19 cellular contexts compared by ENCODE assay signal in genomic region chr1:161162806-161163205, GRCh38. TPM values are rescaled to one million over a fixed set of nuclear protein-coding genes. Genes with fewer than 3 reads are reported as not detected.
DNase-seq lines count a peak whose midpoint lies in the region; ATAC-seq and TF ChIP-seq lines count a peak whose summit lies in the region.
"Had no signal": no experiment of that assay in that cellular context is flagged by ENCODE, and none has a peak within 500 bp of the region (broad histone marks: within the 10 kb centered on the region; RNA-seq: fewer than 3 reads in every experiment).

No MANE protein-coding gene starts in this region.

- CTCF ChIA-PET in MCF 10A (lab: Yijun Ruan, JAX) = interaction anchor here (0.7 to 1.3 kb wide), 3 partner anchors 13 to 89 kb away, joined by 3 read pairs; no protein-coding TSS in a partner anchor
- CTCF ChIA-PET in Caco-2 (lab: Charles Lee) = no interaction called here

- no peak for ATAC-seq in T-helper 17 cell
- ATAC-seq in stimulated activated memory B cell treated with anti-CD40 and anti-IgM and Interleukin-4, amounts not matched to agents 10 μg/mL and 1 μg/mL and 100 μg/mL, for 72 hours = no peak
- no peak for ATAC-seq in upper lobe of left lung (ENCODE audit: low FRiP score in 2 of 2)
- ATAC-seq: left ventricle myocardium superior had no signal

- no peaks in the 10 kb centered on the region for H3K36me3 ChIP-seq in breast epithelium
- H3K36me3 ChIP-seq in Caco-2 (ENCODE audit: control insufficient read depth, insufficient read depth, low read length) = peaks cover 3% of the 10 kb centered on the region
- peaks cover 3 to 33% (median 8%) of the 10 kb centered on the region in 4 donors for H3K36me3 ChIP-seq in upper lobe of left lung

- H3K27me3 ChIP-seq in breast epithelium = no peaks in the 10 kb centered on the region
- no peaks in the 10 kb centered on the region for H3K27me3 ChIP-seq in Caco-2 (replicated peaks; ENCODE audit: control insufficient read depth, insufficient read depth, low read length)
- no peaks in the 10 kb centered on the region for H3K27me3 ChIP-seq in upper lobe of left lung
- H3K27me3 ChIP-seq: testis had no signal

- H3K4me3 Mint-ChIP-seq in MCF 10A (ENCODE audit: unreplicated experiment) (no peak overlapping the region), T-helper 17 cell (no peak overlapping the region), immature natural killer cell (peak overlapping the region in 2 of 5 donors; percentile 5 to 33), Caco-2 (ENCODE audit: unreplicated experiment) (no peak overlapping the region)
- no peak overlapping the region for H3K4me3 Mint-ChIP-seq in stimulated activated memory B cell treated with anti-CD40 and anti-IgM and Interleukin-4, amounts not matched to agents 10 μg/mL and 1 μg/mL and 100 μg/mL, for 72 hours

- TF ChIP-seq POLR2A in breast epithelium (IDR thresholded peaks at IDR 0.05) = no peak
- TF ChIP-seq POLR2A in upper lobe of left lung (IDR thresholded peaks at IDR 0.05) = no peak

- H3K4me1 Mint-ChIP-seq in MCF 10A (ENCODE audit: insufficient read depth, unreplicated experiment) (peaks cover 59% of the 10 kb centered on the region), T-helper 17 cell (peaks cover 58% of the 10 kb centered on the region), immature natural killer cell (peaks cover 67 to 88% of the 10 kb centered on the region in 2 donors), Caco-2 (ENCODE audit: low read depth, unreplicated experiment) (no peaks in the 10 kb centered on the region)
- peaks cover 67% of the 10 kb centered on the region for H3K4me1 Mint-ChIP-seq in stimulated activated memory B cell treated with anti-CD40 and anti-IgM and Interleukin-4, amounts not matched to agents 10 μg/mL and 1 μg/mL and 100 μg/mL, for 72 hours

- BruUV-seq in MCF 10A (replicated peaks; lab: Mats Ljungman, UMichigan) = no TSS peak
- no TSS peak for BruUV-seq in Caco-2 (replicated peaks; lab: Mats Ljungman, UMichigan)

- H3K36me3 Mint-ChIP-seq in MCF 10A (ENCODE audit: insufficient read depth, unreplicated experiment) = peaks cover 56% of the 10 kb centered on the region
- peaks cover 9% of the 10 kb centered on the region for H3K36me3 Mint-ChIP-seq in T-helper 17 cell (ENCODE audit: low read depth)
- H3K36me3 Mint-ChIP-seq in immature natural killer cell = peaks cover 0 to 14% (median 0%) of the 10 kb centered on the region in 3 donors
- peaks cover 42% of the 10 kb centered on the region for H3K36me3 Mint-ChIP-seq in stimulated activated memory B cell treated with anti-CD40 and anti-IgM and Interleukin-4, amounts not matched to agents 10 μg/mL and 1 μg/mL and 100 μg/mL, for 72 hours
- H3K36me3 Mint-ChIP-seq in Caco-2 (ENCODE audit: insufficient read depth, unreplicated experiment) = peaks cover 23% of the 10 kb centered on the region

- no peak for TF ChIP-seq EP300 in upper lobe of left lung (IDR thresholded peaks at IDR 0.05)

- intact Hi-C loops in MCF 10A (cut with micrococcal nuclease) = no loop called here
- intact Hi-C loops in breast epithelium (cut with DNase I; ENCODE audit: low total_unique reads) = no loop called here
- intact Hi-C loops in Caco-2 (cut with micrococcal nuclease; ENCODE audit: unreplicated experiment) = no loop called here

- H3K27ac ChIP-seq in breast epithelium = peak overlapping the region in 1 of 2 donors; percentile 27
- H3K27ac ChIP-seq in upper lobe of left lung = peak overlapping the region in 1 of 4 donors; percentile 2
- H3K27ac ChIP-seq: testis had no signal

- H3K4me3 ChIP-seq in breast epithelium (no peak overlapping the region), Caco-2 (ENCODE audit: low read depth, low read length) (no peak overlapping the region), upper lobe of left lung (no peak overlapping the region)
- H3K4me3 ChIP-seq: testis had no signal

- H3K27ac Mint-ChIP-seq in MCF 10A (ENCODE audit: low read depth, unreplicated experiment) = peak overlapping the region; percentile 72
- H3K27ac Mint-ChIP-seq in T-helper 17 cell = peak overlapping the region; percentile 97
- peak overlapping the region in 5 of 6 donors; percentile 48 to 95 (median 62) for H3K27ac Mint-ChIP-seq in immature natural killer cell
- H3K27ac Mint-ChIP-seq in stimulated activated memory B cell treated with anti-CD40 and anti-IgM and Interleukin-4, amounts not matched to agents 10 μg/mL and 1 μg/mL and 100 μg/mL, for 72 hours = peak overlapping the region; percentile 3
- H3K27ac Mint-ChIP-seq in Caco-2 (ENCODE audit: unreplicated experiment) = no peak overlapping the region

- no peaks in the 10 kb centered on the region for H3K9me3 ChIP-seq in breast epithelium
- no peaks in the 10 kb centered on the region for H3K9me3 ChIP-seq in T-helper 17 cell (ENCODE audit: control insufficient read depth, low read length, poor library complexity, severe bottlenecking)
- no peaks in the 10 kb centered on the region for H3K9me3 ChIP-seq in Caco-2
- no peaks in the 10 kb centered on the region for H3K9me3 ChIP-seq in upper lobe of left lung
- H3K9me3 ChIP-seq: testis had no signal

- DNase-seq in MCF 10A (ENCODE audit: unreplicated experiment) (no peak), breast epithelium (ENCODE audit: low spot score in 2 of 2) (no peak), T-helper 17 cell (no peak), immature natural killer cell (no peak), Caco-2 (no peak), upper lobe of left lung (no peak), T-helper 9 cell (no peak)
- DNase-seq: activated CD4-positive, alpha-beta T cell treated with anti-CD3 and anti-CD28 coated beads for 4 hours; activated CD8-positive, alpha-beta memory T cell treated with anti-CD3 and anti-CD28 coated beads, Interleukin-2, amount 50 U/mL, for 4 hours; H7; left ventricle myocardium superior; NCI-H1694; NCI-H774; OCI-M1; Right ventricle myocardium superior; SW 1271; testis had no signal

- POLR2A ChIA-PET in MCF 10A (lab: Yijun Ruan, JAX) (interaction anchor here (1.2 to 1.5 kb wide), 2 partner anchors 9 to 14 kb away, joined by 6 to 7 read pairs; partner anchors contain the start of genes B4GALT3 and UFC1), Caco-2 (lab: Charles Lee) (no interaction called here)

- peaks cover 4 to 18% of the 10 kb centered on the region in 2 donors for H3K4me1 ChIP-seq in breast epithelium
- H3K4me1 ChIP-seq in Caco-2 = peaks cover 13% of the 10 kb centered on the region
- H3K4me1 ChIP-seq in upper lobe of left lung = peaks cover 32 to 56% (median 40%) of the 10 kb centered on the region in 4 donors

- 91 to 96% methylated on average over 10 of the region's 10 CpGs for WGBS in upper lobe of left lung, 2 donors

- no peaks in the 10 kb centered on the region for H3K9me3 Mint-ChIP-seq in MCF 10A (ENCODE audit: unreplicated experiment)
- H3K9me3 Mint-ChIP-seq in immature natural killer cell = no peaks in the 10 kb centered on the region
- no peaks in the 10 kb centered on the region for H3K9me3 Mint-ChIP-seq in stimulated activated memory B cell treated with anti-CD40 and anti-IgM and Interleukin-4, amounts not matched to agents 10 μg/mL and 1 μg/mL and 100 μg/mL, for 72 hours
- H3K9me3 Mint-ChIP-seq in Caco-2 (ENCODE audit: unreplicated experiment) = no peaks in the 10 kb centered on the region
- H3K9me3 Mint-ChIP-seq: IgD-negative memory B cell had no signal

- H3K27me3 Mint-ChIP-seq in MCF 10A (ENCODE audit: insufficient read depth, unreplicated experiment) (no peaks in the 10 kb centered on the region), T-helper 17 cell (no peaks in the 10 kb centered on the region), immature natural killer cell (ENCODE audit: low read depth in 3 of 3) (peaks cover 3 to 12% (median 11%) of the 10 kb centered on the region in 3 donors), Caco-2 (ENCODE audit: insufficient read depth, unreplicated experiment) (no peaks in the 10 kb centered on the region)
- H3K27me3 Mint-ChIP-seq in stimulated activated memory B cell treated with anti-CD40 and anti-IgM and Interleukin-4, amounts not matched to agents 10 μg/mL and 1 μg/mL and 100 μg/mL, for 72 hours = no peaks in the 10 kb centered on the region
- H3K27me3 Mint-ChIP-seq: IgD-negative memory B cell had no signal

- TF ChIP-seq CTCF in MCF 10A (IDR thresholded peaks at IDR 0.05; ENCODE audit: unreplicated experiment) = no peak
- no peak for TF ChIP-seq CTCF in breast epithelium (IDR thresholded peaks at IDR 0.05)
- no peak for TF ChIP-seq CTCF in Caco-2 (IDR thresholded peaks at IDR 0.05; ENCODE audit: insufficient read depth in 1 of 2, low read depth in 1 of 2, low read length in 1 of 2, severe bottlenecking in 1 of 2, unreplicated experiment in 1 of 2)
- TF ChIP-seq CTCF in upper lobe of left lung (IDR thresholded peaks at IDR 0.05) = no peak

RNA-seq across cellular contexts. Expression of gene PPOX, which starts 3.4 kb away (rescaled TPM):
- total RNA-seq in MCF 10A (2022) = 30.3 and 32.4 TPM in 2 replicates
- 10 to 100 TPM; 19.5 to 26.8 (median 25.2) TPM for total RNA-seq in breast epithelium
- total RNA-seq in T-helper 17 cell = 10 to 100 TPM; 40.4 to 43.7 TPM
- polyA plus RNA-seq in immature natural killer cell = 10 to 100 TPM; 18.2 to 30.1 (median 21.9) TPM
- 25.0 and 25.4 TPM in 2 replicates for total RNA-seq in Caco-2 (2022)
- total RNA-seq in upper lobe of left lung = 10 to 100 TPM; 19.5 to 48.2 (median 26.6) TPM

RNA-seq across cellular contexts. Expression of gene USP21, which starts 3.5 kb away (rescaled TPM):
- 33.8 and 36.6 TPM in 2 replicates for total RNA-seq in MCF 10A (2022)
- 10 to 100 TPM; 11.7 to 26.9 (median 24.9) TPM for total RNA-seq in breast epithelium
- total RNA-seq in T-helper 17 cell = 10 to 100 TPM; 35.9 to 37.0 TPM
- polyA plus RNA-seq in immature natural killer cell = 10 to 100 TPM in 2 of 3 donors, 1 to 10 TPM in 1; 9.0 to 25.5 (median 14.7) TPM
- total RNA-seq in Caco-2 (2022) = 38.2 and 39.8 TPM in 2 replicates
- total RNA-seq in upper lobe of left lung = 10 to 100 TPM; 14.1 to 48.2 (median 21.8) TPM

RNA-seq across cellular contexts. Expression of gene UFC1, which starts 9.0 kb away (rescaled TPM):
- 123 and 125 TPM in 2 replicates for total RNA-seq in MCF 10A (2022)
- 10 to 100 TPM; 76.0 to 90.3 (median 87.5) TPM for total RNA-seq in breast epithelium
- 100 to 1,000 TPM; 152 to 154 TPM for total RNA-seq in T-helper 17 cell
- 100 to 1,000 TPM; 174 to 219 (median 186) TPM for polyA plus RNA-seq in immature natural killer cell
- total RNA-seq in Caco-2 (2022) = 98.2 and 105 TPM in 2 replicates
- total RNA-seq in upper lobe of left lung = 10 to 100 TPM; 32.5 to 95.6 (median 75.6) TPM

RNA-seq across cellular contexts. Expression of gene B4GALT3, which starts 14.5 kb away (rescaled TPM):
- 50.0 and 51.7 TPM in 2 replicates for total RNA-seq in MCF 10A (2022)
- 10 to 100 TPM; 23.4 to 41.3 (median 29.4) TPM for total RNA-seq in breast epithelium
- total RNA-seq in T-helper 17 cell = 10 to 100 TPM; 43.7 to 49.2 TPM
- polyA plus RNA-seq in immature natural killer cell = 10 to 100 TPM; 38.7 to 68.0 (median 49.6) TPM
- 39.6 and 48.1 TPM in 2 replicates for total RNA-seq in Caco-2 (2022)
- total RNA-seq in upper lobe of left lung = 10 to 100 TPM; 12.3 to 37.1 (median 27.2) TPM

RNA-seq across cellular contexts. Expression of gene DEDD, which starts 30.3 kb away (rescaled TPM):
- total RNA-seq in MCF 10A (2022) = 63.1 and 73.6 TPM in 2 replicates
- 10 to 100 TPM; 28.7 to 39.0 (median 37.6) TPM for total RNA-seq in breast epithelium
- total RNA-seq in T-helper 17 cell = 10 to 100 TPM; 32.9 to 40.0 TPM
- polyA plus RNA-seq in immature natural killer cell = 10 to 100 TPM; 27.5 to 43.8 (median 42.2) TPM
- 33.8 and 37.0 TPM in 2 replicates for total RNA-seq in Caco-2 (2022)
- 10 to 100 TPM; 26.7 to 45.1 (median 35.1) TPM for total RNA-seq in upper lobe of left lung
